In genomic region chr14:97602438-97603117, GRCh38 we compare ENCODE assay signal across 10 cellular contexts.
A peak's percentile ranks its signal among the peaks of the same experiment; 100 is the strongest.
DNase-seq lines count a peak whose midpoint lies in the region; ATAC-seq and TF ChIP-seq lines count a peak whose summit lies in the region.
"Had no signal": no experiment of that assay in that cellular context is flagged by ENCODE, and none has a peak within 500 bp of the region (broad histone marks: within the 10 kb centered on the region; RNA-seq: fewer than 3 reads in every experiment).

No MANE protein-coding gene starts in this region.

- H3K9me2 ChIP-seq in Loucy (replicated peaks; ENCODE audit: low read depth, low read length), result no peaks in the 10 kb centered on the region

- no peaks in the 10 kb centered on the region for H3K27me3 ChIP-seq in Loucy (ENCODE audit: insufficient read depth, low read length, poor library complexity, severe bottlenecking)

- H4K20me1 ChIP-seq in Loucy (ENCODE audit: insufficient read depth, low read length, poor library complexity, severe bottlenecking), result no peaks in the 10 kb centered on the region

- peak; percentile 43 to 44 for DNase-seq in activated CD8-positive, alpha-beta memory T cell treated with anti-CD3 and anti-CD28 coated beads for 1 hour (ENCODE audit: extremely low read depth in 1 of 2, low read depth in 1 of 2)
- peak; percentile 71 for DNase-seq in effector CD4-positive, alpha-beta T cell
- peak in 2 of 3 experiments; percentile 18 to 47 for DNase-seq in stimulated activated CD4-positive, alpha-beta T cell treated with anti-CD3 and anti-CD28 coated beads, TNF-alpha, amount 100 ng/mL, for 4 hours (ENCODE audit: low read depth in 3 of 3)
- DNase-seq in NCI-H510A treated with DMSO at 0.1 percent for 48 hours (lab: John Stamatoyannopoulos, UW) (no peak), glomerular visceral epithelial cell (ENCODE audit: extremely low spot score) (no peak), NCI-H2196 (lab: John Stamatoyannopoulos, UW; ENCODE audit: unreplicated experiment) (no peak)
- DNase-seq: NCI-H187 treated with DMSO at 0.1 percent for 48 hours had no signal

- TF ChIP-seq CTCF in Loucy (conservative IDR thresholded peaks at IDR 0.05; ENCODE audit: low read length), result no peak

- peaks cover 16% of the 10 kb centered on the region for H3K4me1 ChIP-seq in Loucy (ENCODE audit: insufficient read depth, low read length, poor library complexity, severe bottlenecking)

- no peaks in the 10 kb centered on the region for H3K36me3 ChIP-seq in Loucy (ENCODE audit: insufficient read depth, low read length)

- H2AFZ ChIP-seq in Loucy (ENCODE audit: low read length), result peak overlapping the region; percentile 88

- H3K4me2 ChIP-seq in Loucy (ENCODE audit: low read depth, low read length, poor library complexity, severe bottlenecking), result peak overlapping the region; percentile 88

- no peaks in the 10 kb centered on the region for H3F3A ChIP-seq in Loucy (ENCODE audit: low read depth)

- H3K79me2 ChIP-seq in Loucy (ENCODE audit: insufficient read depth, low read length), result no peaks in the 10 kb centered on the region

- no peak overlapping the region for H3K9ac ChIP-seq in Loucy (ENCODE audit: low read depth, low read length, poor library complexity, severe bottlenecking)

- no peaks in the 10 kb centered on the region for H3K9me3 ChIP-seq in Loucy (ENCODE audit: insufficient read depth, low read depth, low read length)

- ATAC-seq in HG02571 (IDR thresholded peaks at IDR 0.05; ENCODE audit: unreplicated experiment), result no peak
- ATAC-seq: HCT116 had no signal

- peak overlapping the region; percentile 70 for H3K4me3 ChIP-seq in Loucy (ENCODE audit: low read length, poor library complexity, severe bottlenecking)

Comparison
In these comparisons a context has a peak if more than half of its experiments do, and no peak if none do; other contexts are left out.
1. DNase-seq: peak in activated CD8-positive, alpha-beta memory T cell treated with anti-CD3 and anti-CD28 coated beads for 1 hour (2 of 2), effector CD4-positive, alpha-beta T cell (single experiment) and stimulated activated CD4-positive, alpha-beta T cell treated with anti-CD3 and anti-CD28 coated beads, TNF-alpha, amount 100 ng/mL, for 4 hours (2 of 3); none in NCI-H510A treated with DMSO at 0.1 percent for 48 hours (single experiment), glomerular visceral epithelial cell (single experiment) and NCI-H2196 (single experiment).